In genomic region chr16:6356881-6357280, GRCh38 we compare ENCODE assay signal across 29 cellular contexts.
DNase-seq lines count a peak whose midpoint lies in the region; ATAC-seq, FAIRE-seq and TF ChIP-seq lines count a peak whose summit lies in the region.
"Had no signal": no experiment of that assay in that cellular context is flagged by ENCODE, and none has a peak within 500 bp of the region (broad histone marks: within the 10 kb centered on the region; RNA-seq: fewer than 3 reads in every experiment).

No MANE protein-coding gene starts in this region.

- no peak for TF ChIP-seq EP300 in H1 (IDR thresholded peaks at IDR 0.05; ENCODE audit: borderline replicate concordance in 1 of 2, low read depth in 2 of 2, low read length in 2 of 2)

- H2AK5ac ChIP-seq in H1 (ENCODE audit: low read depth, low read length): no peak overlapping the region

- no peak overlapping the region for H3K14ac ChIP-seq in H1 (ENCODE audit: insufficient read length)

- no peaks in the 10 kb centered on the region for H3K79me2 ChIP-seq in GM23338 (replicated peaks; ENCODE audit: insufficient read depth)
- H3K79me2 ChIP-seq in H1 (ENCODE audit: control insufficient read depth in 1 of 2, insufficient read depth in 2 of 2, low read length in 2 of 2): no peaks in the 10 kb centered on the region

- H3F3A ChIP-seq in GM23338 (replicated peaks; ENCODE audit: low read depth): no peaks in the 10 kb centered on the region

- H3K4me2 ChIP-seq in GM23338: no peak overlapping the region
- H3K4me2 ChIP-seq in H1 (ENCODE audit: insufficient read depth in 1 of 2, low read depth in 2 of 2, low read length in 2 of 2): no peak overlapping the region; a peak in 1 of 4 replicates
- H3K4me2 ChIP-seq: A549, PC-9 had no signal

- CTCF ChIA-PET in H1 (lab: Charles Lee; ENCODE audit: partially characterized antibody): interaction anchor here (1.0 to 2.1 kb wide), 2 partner anchors 12 to 191 kb away, joined by 3 to 7 read pairs; no protein-coding TSS in a partner anchor

- no peak overlapping the region for H2BK120ac ChIP-seq in H1 (replicated peaks; ENCODE audit: low read depth, low read length)

- TF ChIP-seq CTCF in GM23338 (conservative IDR thresholded peaks at IDR 0.05; ENCODE audit: low read depth in 2 of 2) (no peak), H1 (IDR thresholded peaks at IDR 0.05; ENCODE audit: control extremely low read depth in 1 of 3, insufficient read depth in 1 of 3, low read depth in 1 of 3, low read length in 3 of 3) (no peak)

- no peaks in the 10 kb centered on the region for H3K36me3 Mint-ChIP-seq in GM23338 (ENCODE audit: low read depth)
- H3K36me3 Mint-ChIP-seq: CD8-positive, alpha-beta T cell had no signal

- H3K56ac ChIP-seq in H1 (replicated peaks; ENCODE audit: insufficient read length, low read depth, low read length): no peak overlapping the region

- H3K4me1 ChIP-seq in ES-I3 (ENCODE audit: insufficient read depth, low read length): peaks cover 11% of the 10 kb centered on the region
- 0 out of 2 replicates have a peak, but pooled peaks cover 18% of the 10 kb centered on the region for H3K4me1 ChIP-seq in GM23338 (ENCODE audit: insufficient read depth)
- H3K4me1 ChIP-seq in H1 (replicated peaks in 1 of 4; ENCODE audit: control insufficient read depth in 3 of 4, insufficient read depth in 4 of 4, low read length in 3 of 4): peaks cover 0 to 8% (median 5%) of the 10 kb centered on the region in 4 experiments; a peak in 6 of 7 replicates
- H3K4me1 ChIP-seq: A549, SJCRH30 had no signal

- peak overlapping the region; percentile 0; the same call in 1 of the 2 replicates for H3K27ac Mint-ChIP-seq in GM23338
- H3K27ac Mint-ChIP-seq: B cell; CD8-positive, alpha-beta T cell had no signal

- no peak overlapping the region for H3K23ac ChIP-seq in H1 (ENCODE audit: insufficient read length)

- 0 out of 2 replicates have a peak overlapping the region, but pooled peaks have one; percentile 4 for H4K8ac ChIP-seq in H1 (ENCODE audit: extremely low read depth, insufficient read depth, low read length)

- FAIRE-seq in H1 (lab: Jason Lieb, UNC): no peak
- FAIRE-seq: A549, GM18507 had no signal

- H3K27me3 Mint-ChIP-seq in GM23338 (ENCODE audit: insufficient read depth, low read depth, poor library complexity): peaks cover 2% of the 10 kb centered on the region
- H3K27me3 Mint-ChIP-seq: B cell had no signal

- WGBS in H1 (ENCODE audit: extremely low coverage in 1 of 2, insufficient coverage in 1 of 2, insufficient read length in 1 of 2, insufficient replicate concordance in 2 of 2, low coverage in 1 of 2, low lambda C conversion rate in 2 of 2, missing lambda C conversion rate in 1 of 2), 2 experiments: 66% methylated on average over 8 of the region's 8 CpGs; no CpG with 5 or more reads in 1 of the 2 experiments

- H3K27me3 ChIP-seq in GM23338 (ENCODE audit: insufficient read depth) (no peaks in the 10 kb centered on the region), H1 (replicated peaks in 1 of 4; ENCODE audit: control insufficient read depth in 3 of 4, extremely low read depth in 1 of 4, insufficient read depth in 3 of 4, low read length in 3 of 4) (no peaks in the 10 kb centered on the region)
- H3K27me3 ChIP-seq: MG63, SJCRH30 had no signal

- no peak overlapping the region for H4K91ac ChIP-seq in H1 (replicated peaks; ENCODE audit: insufficient read length, low read length)

- no peak overlapping the region for H4K5ac ChIP-seq in H1 (ENCODE audit: insufficient read length, low read depth, low read length)

- no peak overlapping the region for H3K4me3 Mint-ChIP-seq in GM23338
- H3K4me3 Mint-ChIP-seq: B cell; CD8-positive, alpha-beta T cell had no signal

- peak overlapping the region; percentile 12; the same call in 1 of the 2 replicates for H3K18ac ChIP-seq in H1 (ENCODE audit: extremely low read depth, low read length)

- ATAC-seq in GM23338 (peak; percentile 58), GM21423 (IDR thresholded peaks at IDR 0.05; ENCODE audit: unreplicated experiment) (no peak)
- no peak for ATAC-seq in activated CD4-positive, CD25-positive, alpha-beta regulatory T cell treated with anti-CD3 and anti-CD28 coated beads, Interleukin-2, amount 50 U/mL, for 24 hours
- ATAC-seq: A549; CD8-positive, alpha-beta T cell; Right ventricle myocardium inferior; SK-N-SH treated with all-trans-retinoic acid at 6 μM for 48 hours had no signal

- no peaks in the 10 kb centered on the region for H3K23me2 ChIP-seq in H1 (ENCODE audit: low read depth, low read length)

- H3K9me2 ChIP-seq in GM23338 (ENCODE audit: insufficient read depth): no peaks in the 10 kb centered on the region

- no peak overlapping the region for H3K4ac ChIP-seq in H1 (replicated peaks; ENCODE audit: insufficient read length, low read depth, low read length)

- H3K9ac ChIP-seq in ES-I3 (ENCODE audit: low read depth, low read length) (peak overlapping the region; percentile 15; the same call in 1 of the 2 replicates), H1 (replicated peaks in 1 of 4; ENCODE audit: extremely low read depth in 1 of 4, low read depth in 3 of 4, low read length in 3 of 4) (peak overlapping the region in 1 of 4 experiments; percentile 16; a peak in 1 of 7 replicates)
- H3K9ac ChIP-seq: GM23248 had no signal

- H3K9me3 ChIP-seq in ES-I3 (ENCODE audit: control insufficient read depth, insufficient read depth, low read length) (no peaks in the 10 kb centered on the region), H1 (ENCODE audit: insufficient read depth in 2 of 2, low read depth in 1 of 2, low read length in 1 of 2) (no peaks in the 10 kb centered on the region)
- H3K9me3 ChIP-seq: A549, MG63, SJCRH30 had no signal

- H3K27ac ChIP-seq in GM23338 (ENCODE audit: low read depth) (no peak overlapping the region), H1 (ENCODE audit: low read depth, low read length) (no peak overlapping the region)
- H3K27ac ChIP-seq: A549, C4-2B, GM23248, PC-9, SJCRH30 had no signal

- H3K4me3 ChIP-seq in GM23338: no peak overlapping the region
- no peak overlapping the region for H3K4me3 ChIP-seq in H1 (ENCODE audit: extremely low read depth in 1 of 4, insufficient read depth in 2 of 4, low read depth in 3 of 4, low read length in 4 of 4)
- H3K4me3 ChIP-seq: A549, GM23248, MG63, PC-9, SJCRH30 had no signal

- peak overlapping the region; percentile 2; the same call in 1 of the 2 replicates for H2BK12ac ChIP-seq in H1 (ENCODE audit: low read depth, low read length)

- H4K20me1 ChIP-seq in GM23338 (replicated peaks; ENCODE audit: insufficient read depth) (no peaks in the 10 kb centered on the region), H1 (replicated peaks in 1 of 2; ENCODE audit: control insufficient read depth in 1 of 2, insufficient read depth in 2 of 2, low read length in 2 of 2) (no peaks in the 10 kb centered on the region)

- no peaks in the 10 kb centered on the region; the same call in 2 of the 3 replicates for H3K9me3 Mint-ChIP-seq in GM23338
- H3K9me3 Mint-ChIP-seq: CD8-positive, alpha-beta T cell had no signal

- no peak for TF ChIP-seq RAD21 in H1 (IDR thresholded peaks at IDR 0.05 in 1 of 2, conservative IDR thresholded peaks at IDR 0.05 in 1 of 2; ENCODE audit: low read depth in 2 of 2, low read length in 2 of 2)

- TF ChIP-seq POLR2A in H1 (IDR thresholded peaks at IDR 0.05; ENCODE audit: control extremely low read depth in 1 of 2, low read depth in 2 of 2, low read length in 2 of 2): no peak

- no peaks in the 10 kb centered on the region for H3K79me1 ChIP-seq in H1 (ENCODE audit: low read depth, low read length)

- no peak overlapping the region for H2BK5ac ChIP-seq in H1 (ENCODE audit: low read depth, low read length)

- H3K36me3 ChIP-seq in ES-I3 (ENCODE audit: insufficient read depth, low read length) (no peaks in the 10 kb centered on the region), GM23338 (ENCODE audit: insufficient read depth) (no peaks in the 10 kb centered on the region), H1 (ENCODE audit: control insufficient read depth in 2 of 4, insufficient read depth in 4 of 4, low read length in 3 of 4) (no peaks in the 10 kb centered on the region)
- H3K36me3 ChIP-seq: MG63, SJCRH30 had no signal

- H2BK20ac ChIP-seq in H1 (ENCODE audit: low read length): peak overlapping the region; percentile 55; the same call in 1 of the 2 replicates

- H3K4me1 Mint-ChIP-seq in GM23338: peaks cover 33% of the 10 kb centered on the region
- H3K4me1 Mint-ChIP-seq: B cell had no signal

- POLR2A ChIA-PET in H1 (lab: Charles Lee; ENCODE audit: partially characterized antibody): no interaction called here

- H2AFZ ChIP-seq in GM23338 (peak overlapping the region; percentile 66; the same call in 1 of the 2 replicates), H1 (ENCODE audit: low read length) (peak overlapping the region; percentile 28; the same call in 1 of the 2 replicates)
- H2AFZ ChIP-seq: GM23248, PC-9 had no signal

- no peak overlapping the region for H2BK15ac ChIP-seq in H1 (ENCODE audit: low read length)

- DNase-seq in GM23338 (ENCODE audit: low spot score): no peak
- DNase-seq in H1 (ENCODE audit: low read depth in 1 of 2, low spot score in 2 of 2): no peak
- peak; percentile 16 for DNase-seq in retina
- DNase-seq in foreskin melanocyte: no peak
- DNase-seq: CD8-positive, alpha-beta T cell; DMS 273 treated with DMSO at 0.1 percent for 48 hours; DND-41; GM23248; HCEC 1CT; IMR-90; KG1; MG63; NCI-H1105 treated with DMSO at 0.1 percent for 48 hours; NCI-H146; NCI-H1930; NCI-H2107; NCI-H446 treated with DMSO at 0.1 percent for 48 hours; NK-92 treated with Interleukin-12 subunit alpha and Interleukin-12 subunit beta, amount 100 ng/mL, for 24 hours; PC-9; SJCRH30 had no signal

TF ChIP-seq in GM23338, 12 proteins besides CTCF, POLR2A, EP300 and RAD21 (continues in another document):
- no peak for TF ChIP-seq JUNB (IDR thresholded peaks at IDR 0.05; ENCODE audit: unreplicated experiment)

TF ChIP-seq in H1, 55 proteins besides CTCF, POLR2A, EP300 and RAD21 (continues in another document):
- TF ChIP-seq RBBP5 (IDR thresholded peaks at IDR 0.05; ENCODE audit: borderline replicate concordance, low read depth, low read length) (no peak), ASH2L (IDR thresholded peaks at IDR 0.05; ENCODE audit: low read length) (no peak), PHF8 (conservative IDR thresholded peaks at IDR 0.05; ENCODE audit: low read depth, low read length) (no peak), BACH1 (IDR thresholded peaks at IDR 0.05; ENCODE audit: low read length) (no peak), BRCA1 (IDR thresholded peaks at IDR 0.05; ENCODE audit: low read depth, low read length) (no peak), SP1 (IDR thresholded peaks at IDR 0.05; ENCODE audit: low read depth, low read length) (no peak), GABPA (IDR thresholded peaks at IDR 0.05; ENCODE audit: borderline replicate concordance, insufficient read depth, low read length) (no peak), TCF12 (IDR thresholded peaks at IDR 0.05; ENCODE audit: low read depth, low read length) (no peak), SP2 (IDR thresholded peaks at IDR 0.05; ENCODE audit: low read length) (no peak), EGR1 (IDR thresholded peaks at IDR 0.05; ENCODE audit: borderline replicate concordance, low read depth, low read length) (no peak), RXRA (IDR thresholded peaks at IDR 0.05; ENCODE audit: insufficient read depth, low read depth, low read length) (no peak), JUND (IDR thresholded peaks at IDR 0.05; ENCODE audit: low read length) (no peak), KDM5A (IDR thresholded peaks at IDR 0.05; ENCODE audit: low read length) (no peak)
